ENCODE assay signal across 8 cellular contexts in the genomic region with DNA sequence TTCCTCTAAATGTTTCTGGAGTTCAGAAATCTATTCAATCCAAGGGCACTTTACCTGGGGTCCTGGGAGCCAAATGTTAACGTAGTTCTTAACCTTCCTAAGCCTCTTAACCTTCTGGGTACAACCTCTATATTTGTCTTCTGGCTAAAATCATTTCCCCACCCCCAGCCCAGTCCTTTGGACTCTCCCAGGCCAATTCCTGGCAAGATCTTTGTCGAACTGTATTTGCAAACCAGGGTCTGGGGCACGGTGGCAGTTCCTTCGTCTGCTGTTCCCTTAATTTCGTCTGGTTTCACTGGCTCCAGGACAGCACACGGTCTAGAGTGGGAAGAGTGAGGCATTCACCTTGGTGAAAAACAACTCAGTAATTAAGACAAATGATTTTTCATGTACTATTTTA. TPM values are rescaled to one million over a fixed set of nuclear protein-coding genes. Genes with fewer than 3 reads are reported as not detected.
A peak's percentile ranks its signal among the peaks of the same experiment; 100 is the strongest.
DNase-seq lines count a peak whose midpoint lies in the region; ATAC-seq, FAIRE-seq and TF ChIP-seq lines count a peak whose summit lies in the region.
"Had no signal": no experiment of that assay in that cellular context is flagged by ENCODE, and none has a peak within 500 bp of the region (broad histone marks: within the 10 kb centered on the region; RNA-seq: fewer than 3 reads in every experiment).

No MANE protein-coding gene starts in this region.

- H3K36me3 ChIP-seq in CD8-positive, alpha-beta memory T cell (ENCODE audit: insufficient read depth, low read length): peaks cover 11% of the 10 kb centered on the region
- H3K36me3 ChIP-seq in HUES64 (ENCODE audit: insufficient read depth, low read length) (peaks cover 25% of the 10 kb centered on the region), K562 (ENCODE audit: control insufficient read depth, insufficient read depth, low read length) (peaks cover 28% of the 10 kb centered on the region), neural cell (ENCODE audit: insufficient read depth, low read length) (no peaks in the 10 kb centered on the region)

- H3K27me3 Mint-ChIP-seq in CD8-positive, alpha-beta memory T cell: peaks cover 0 to 2% of the 10 kb centered on the region in 2 donors
- H3K27me3 Mint-ChIP-seq in osteocyte (ENCODE audit: unreplicated experiment): no peaks in the 10 kb centered on the region

- H3K36me3 Mint-ChIP-seq in CD8-positive, alpha-beta memory T cell: peaks cover 0 to 26% (median 2%) of the 10 kb centered on the region in 3 donors
- H3K36me3 Mint-ChIP-seq in osteocyte (ENCODE audit: unreplicated experiment): no peaks in the 10 kb centered on the region

- no peak for TF ChIP-seq RAD21 in K562 (CRISPR knock-in tag; conservative IDR thresholded peaks at IDR 0.05 in 1 of 2, IDR thresholded peaks at IDR 0.05 in 1 of 2)
- TF ChIP-seq RAD21 in neural cell (conservative IDR thresholded peaks at IDR 0.05): no peak

- H3K4me1 ChIP-seq in CD8-positive, alpha-beta memory T cell (ENCODE audit: insufficient read depth, low read length): peaks cover 10% of the 10 kb centered on the region
- no peaks in the 10 kb centered on the region for H3K4me1 ChIP-seq in HUES64 (ENCODE audit: insufficient read depth, low read length)
- peaks cover 14 to 18% of the 10 kb centered on the region in 2 experiments; a peak in 4 of 5 replicates for H3K4me1 ChIP-seq in K562 (replicated peaks in 1 of 2; ENCODE audit: control insufficient read depth in 2 of 2, insufficient read depth in 2 of 2, low read length in 2 of 2)

- TF ChIP-seq POLR2A in K562 (conservative IDR thresholded peaks at IDR 0.05): no peak

- no peak for FAIRE-seq in K562 (lab: Jason Lieb, UNC)

- TF ChIP-seq CTCF in K562 (IDR thresholded peaks at IDR 0.05 in 2 of 3, conservative IDR thresholded peaks at IDR 0.05 in 1 of 3; ENCODE audit: insufficient read depth in 2 of 3, low read depth in 1 of 3, low read length in 3 of 3): no peak
- TF ChIP-seq CTCF in neural cell (IDR thresholded peaks at IDR 0.05; ENCODE audit: poor library complexity, severe bottlenecking): no peak
- no peak for TF ChIP-seq CTCF in osteocyte (IDR thresholded peaks at IDR 0.05)

- H2AFZ ChIP-seq in K562 (ENCODE audit: low read depth, low read length) (peak overlapping the region; percentile 90; the same call in 1 of the 2 replicates), neural cell (ENCODE audit: low read depth, low read length) (no peak overlapping the region)

- 83% methylated on average over 5 of the region's 6 CpGs for WGBS in HUES64
- 56% methylated on average over 3 of the region's 6 CpGs for WGBS in K562 (ENCODE audit: insufficient coverage, low coverage, missing lambda C conversion rate)

- no TSS peak for BruUV-seq in K562 (replicated peaks; lab: Mats Ljungman, UMichigan)

- H3K79me2 ChIP-seq in K562 (ENCODE audit: control insufficient read depth, insufficient read depth, low read length): peaks cover 25% of the 10 kb centered on the region
- H3K79me2 ChIP-seq in neural cell (replicated peaks; ENCODE audit: insufficient read depth, low read length): no peaks in the 10 kb centered on the region

- CTCF ChIA-PET in CD8-positive, alpha-beta memory T cell (lab: Charles Lee): interaction anchor here (4.3 kb wide), 1 partner anchor 15 kb away, joined by 32 read pairs; no protein-coding TSS in a partner anchor
- CTCF ChIA-PET in K562 (lab: Yijun Ruan, JAX; ENCODE audit: low intra/inter-chr PET ratio): no interaction called here

- no peak overlapping the region for H3K4me3 ChIP-seq in CD8-positive, alpha-beta memory T cell (ENCODE audit: low read length)
- H3K4me3 ChIP-seq in HUES64 (ENCODE audit: low read length) (peak overlapping the region; percentile 94; the same call in 1 of the 2 replicates), K562 (no peak overlapping the region), neural cell (ENCODE audit: low read length) (peak overlapping the region; percentile 78)
- H3K4me3 ChIP-seq: lung had no signal

- H3K9me1 ChIP-seq in K562 (ENCODE audit: control insufficient read depth, insufficient read depth, low read length): peaks cover 2% of the 10 kb centered on the region

- H3K9ac ChIP-seq in HUES64 (ENCODE audit: low read depth, low read length) (no peak overlapping the region), K562 (ENCODE audit: insufficient read depth in 1 of 2, low read depth in 2 of 2, low read length in 2 of 2) (peak overlapping the region in 1 of 2 experiments; percentile 39; a peak in 2 of 4 replicates), neural cell (ENCODE audit: low read length) (no peak overlapping the region)

- no peak for TF ChIP-seq EP300 in K562 (IDR thresholded peaks at IDR 0.05; ENCODE audit: low read length)
- no peak for TF ChIP-seq EP300 in neural cell (conservative IDR thresholded peaks at IDR 0.05; ENCODE audit: poor library complexity, severe bottlenecking)

- intact Hi-C loops in K562 (cut with micrococcal nuclease): no loop called here

- H3K4me3 Mint-ChIP-seq in CD8-positive, alpha-beta memory T cell: peak overlapping the region in 5 of 7 donors; percentile 61 to 97 (median 87)
- H3K4me3 Mint-ChIP-seq in osteocyte (ENCODE audit: unreplicated experiment): no peak overlapping the region

- no peaks in the 10 kb centered on the region for H3K9me3 ChIP-seq in CD8-positive, alpha-beta memory T cell (ENCODE audit: low read length)
- no peaks in the 10 kb centered on the region for H3K9me3 ChIP-seq in HUES64 (ENCODE audit: insufficient read depth, low read depth, low read length)
- H3K9me3 ChIP-seq in K562 (replicated peaks; ENCODE audit: control insufficient read depth, insufficient read depth, low read depth, low read length): no peaks in the 10 kb centered on the region
- no peaks in the 10 kb centered on the region for H3K9me3 ChIP-seq in neural cell (ENCODE audit: low read length)

- no peak overlapping the region for H3K27ac ChIP-seq in CD8-positive, alpha-beta memory T cell (ENCODE audit: low read depth, low read length)
- H3K27ac ChIP-seq in HUES64 (ENCODE audit: low read depth, low read length): no peak overlapping the region
- H3K27ac ChIP-seq in K562 (ENCODE audit: extremely low read depth, low read depth, low read length): peak overlapping the region; percentile 44; the same call in 1 of the 3 replicates
- no peak overlapping the region for H3K27ac ChIP-seq in neural cell (ENCODE audit: low read length)

- no peak for DNase-seq in CD8-positive, alpha-beta memory T cell
- no peak for DNase-seq in K562 (ENCODE audit: extremely low read depth in 1 of 4, low spot score in 3 of 4)
- no peak for DNase-seq in osteocyte (ENCODE audit: extremely low spot score, unreplicated experiment)

- H3K4me1 Mint-ChIP-seq in CD8-positive, alpha-beta memory T cell: peaks cover 5 to 22% (median 13%) of the 10 kb centered on the region in 3 donors
- peaks cover 8% of the 10 kb centered on the region for H3K4me1 Mint-ChIP-seq in osteocyte (ENCODE audit: unreplicated experiment)

- in situ Hi-C loops in K562 (cut with MboI): no loop called here

- POLR2A ChIA-PET in CD8-positive, alpha-beta memory T cell (lab: Charles Lee): interaction anchor here (1.6 kb wide), 1 partner anchor 139 kb away, joined by 5 read pairs; the partner anchor contains the start of gene NKRF
- POLR2A ChIA-PET in K562 (lab: Yijun Ruan, JAX): no interaction called here

- H3K9me2 ChIP-seq in neural cell (ENCODE audit: insufficient read depth, low read length): no peaks in the 10 kb centered on the region

- no peaks in the 10 kb centered on the region for H3K9me3 Mint-ChIP-seq in CD8-positive, alpha-beta memory T cell
- no peaks in the 10 kb centered on the region for H3K9me3 Mint-ChIP-seq in osteocyte (ENCODE audit: unreplicated experiment)

- no peaks in the 10 kb centered on the region for H3F3A ChIP-seq in neural cell (ENCODE audit: insufficient read depth, low read length, poor library complexity, severe bottlenecking)

- H3K27ac Mint-ChIP-seq in CD8-positive, alpha-beta memory T cell: peak overlapping the region in 4 of 8 donors; percentile 29 to 97 (median 88)
- no peak overlapping the region for H3K27ac Mint-ChIP-seq in osteocyte (ENCODE audit: unreplicated experiment)

- H4K20me1 ChIP-seq in K562 (replicated peaks; ENCODE audit: control insufficient read depth, insufficient read depth, low read length): peaks cover 18% of the 10 kb centered on the region
- no peaks in the 10 kb centered on the region for H4K20me1 ChIP-seq in neural cell (ENCODE audit: insufficient read depth)

- H3K27me3 ChIP-seq in CD8-positive, alpha-beta memory T cell (ENCODE audit: insufficient read depth, low read length, poor library complexity, severe bottlenecking): no peaks in the 10 kb centered on the region
- H3K27me3 ChIP-seq in HUES64 (ENCODE audit: insufficient read depth, low read length) (no peaks in the 10 kb centered on the region), K562 (ENCODE audit: control insufficient read depth in 2 of 2, insufficient read depth in 2 of 2, low read length in 2 of 2) (no peaks in the 10 kb centered on the region), neural cell (ENCODE audit: insufficient read depth, low read depth, low read length) (no peaks in the 10 kb centered on the region)

- H3K4me2 ChIP-seq in K562 (ENCODE audit: insufficient read depth, low read length) (peak overlapping the region; percentile 93), neural cell (ENCODE audit: low read length) (no peak overlapping the region)

- ATAC-seq in K562 (no peak), GM21367 (IDR thresholded peaks at IDR 0.05; ENCODE audit: unreplicated experiment) (no peak), GM19023 (IDR thresholded peaks at IDR 0.05; ENCODE audit: unreplicated experiment) (no peak)

RNA-seq across cellular contexts. Expression of gene SLC25A5, which starts 0.8 kb away (rescaled TPM):
- total RNA-seq in CD8-positive, alpha-beta memory T cell: 100 to 1,000 TPM; 644 to 674 TPM
- 221 TPM for polyA plus RNA-seq in CD8-positive, alpha-beta memory T cell
- 410 TPM for polyA plus RNA-seq in HUES64 (2013, experiment 1 of 2)
- 431 TPM for polyA plus RNA-seq in HUES64 (2013, experiment 2 of 2)
- 103 and 142 TPM in 2 replicates for total RNA-seq in K562 (2011; cell fraction: chromatin; rRNA removed; ENCODE audit: low replicate concordance)
- total RNA-seq in K562 (2011; cell fraction: nucleolus; rRNA removed): 130 and 151 TPM in 2 replicates
- 173 and 218 TPM in 2 replicates for total RNA-seq in K562 (2011; cell fraction: nucleoplasm; rRNA removed)
- 460 and 470 TPM in 2 replicates for total RNA-seq in K562 (2014; rRNA removed)
- 493 and 498 TPM in 2 replicates for total RNA-seq in K562 (2014; rRNA removed; fragmentation: Illumina TruSeq; extraction: Trizol)
- 478 and 489 TPM in 2 replicates for total RNA-seq in K562 (2015; rRNA removed; fragmentation: Illumina TruSeq; extraction: Trizol)
- 762 and 796 TPM in 2 replicates for total RNA-seq in K562 (2021)
- 499 and 591 TPM in 2 replicates for polyA plus RNA-seq in K562 (2011; rRNA removed)
- 1,022 and 1,125 TPM in 2 replicates for polyA plus RNA-seq in K562 (2011; cell fraction: cytosol; rRNA removed)
- 386 and 505 TPM in 2 replicates for polyA plus RNA-seq in K562 (2011; cell fraction: nucleus; rRNA removed)
- polyA plus RNA-seq in K562 (2012): 1,005 and 1,059 TPM in 2 replicates
- 649 and 665 TPM in 2 replicates for polyA plus RNA-seq in K562 (2014; fragmentation: Illumina TruSeq; extraction: Trizol)
- 1,000 to 10,000 TPM; 3,491 to 5,247 TPM for polyA plus RNA-seq in K562 (2014; fragmentation: Nextera tagmentation; extraction: Ambion mirVana)
- polyA plus RNA-seq in K562 (2014; rRNA removed): 596 and 629 TPM in 2 replicates
- polyA minus RNA-seq in K562 (2011; rRNA and poly(A)+ RNA removed): 714 and 717 TPM in 2 replicates
- 498 and 579 TPM in 2 replicates for polyA minus RNA-seq in K562 (2011; cell fraction: cytosol; rRNA and poly(A)+ RNA removed)
- 44.0 and 102 TPM in 2 replicates for polyA minus RNA-seq in K562 (2011; cell fraction: nucleus; rRNA and poly(A)+ RNA removed)
- polyA plus RNA-seq in neural cell: 158 and 163 TPM in 2 replicates
- 119 and 124 TPM in 2 replicates for polyA minus RNA-seq in neural cell
- 245 TPM in 2 replicates for total RNA-seq in osteocyte

Comparison
In these comparisons a context has a peak if more than half of its experiments do, and no peak if none do; other contexts are left out.
1. H3K4me3 ChIP-seq: peak in HUES64 (single experiment) and neural cell (single experiment); none in CD8-positive, alpha-beta memory T cell (single experiment) and K562 (single experiment).